In genomic region chr10:131915990-131916766, GRCh38 we compare ENCODE assay signal across 26 cellular contexts. TPM values are rescaled to one million over a fixed set of nuclear protein-coding genes. Genes with fewer than 3 reads are reported as not detected.
DNase-seq lines count a peak whose midpoint lies in the region; ATAC-seq and TF ChIP-seq lines count a peak whose summit lies in the region.
"Had no signal": no experiment of that assay in that cellular context is flagged by ENCODE, and none has a peak within 500 bp of the region (broad histone marks: within the 10 kb centered on the region; RNA-seq: fewer than 3 reads in every experiment).

No MANE protein-coding gene starts in this region.

- H3K4me1 Mint-ChIP-seq in activated CD4-positive, alpha-beta T cell treated with anti-CD3 and anti-CD28 coated beads, Interleukin-2, amount 10 ng/mL, durations not matched to agents 24 days and 14 days: peaks cover 45% of the 10 kb centered on the region
- peaks cover 63 to 87% (median 78%) of the 10 kb centered on the region in 3 donors for H3K4me1 Mint-ChIP-seq in CD8-positive, alpha-beta memory T cell
- H3K4me1 Mint-ChIP-seq in activated naive CD8-positive, alpha-beta T cell treated with anti-CD3 and anti-CD28 coated beads, Interleukin-2, amount 50 U/mL, for 24 hours: peaks cover 76% of the 10 kb centered on the region

- no peak overlapping the region for H2BK5ac ChIP-seq in trophoblast cell (ENCODE audit: low read depth, low read length, poor library complexity)

- peak overlapping the region; percentile 52 for H2BK120ac ChIP-seq in trophoblast cell (ENCODE audit: insufficient read depth, low read length, poor library complexity)

- DNase-seq in activated CD4-positive, alpha-beta T cell treated with anti-CD3 and anti-CD28 coated beads, Interleukin-2, amount 10 ng/mL, durations not matched to agents 24 days and 14 days: no peak
- no peak for DNase-seq in activated CD4-positive, alpha-beta T cell treated with anti-CD3 and anti-CD28 coated beads, Interleukin-2, amount 50 U/mL, for 4 hours
- DNase-seq in CD8-positive, alpha-beta memory T cell: no peak
- DNase-seq in activated naive CD8-positive, alpha-beta T cell treated with anti-CD3 and anti-CD28 coated beads, Interleukin-2, amount 50 U/mL, for 24 hours: no peak
- DNase-seq in trophoblast cell (no peak), stomach (no peak), foreskin fibroblast (no peak), SJCRH30 (no peak)
- DNase-seq: 8988T; anterior cingulate cortex; DMS79 treated with DMSO at 0.1 percent for 48 hours; HFFc6; hypothalamus; KBM-7; left ventricle myocardium inferior; MG63; naive thymus-derived CD8-positive, alpha-beta T cell; NCI-H1436; PC-9; retina; SIG-M5; stimulated activated CD4-positive, alpha-beta T cell treated with anti-CD3 and anti-CD28 coated beads, Interleukin-4, amount 100 ng/mL, for 1 hour had no signal

- POLR2A ChIA-PET in CD8-positive, alpha-beta memory T cell (lab: Charles Lee): no interaction called here

- H3K4me3 Mint-ChIP-seq in activated CD4-positive, alpha-beta T cell treated with anti-CD3 and anti-CD28 coated beads, Interleukin-2, amount 10 ng/mL, durations not matched to agents 24 days and 14 days: no peak overlapping the region
- H3K4me3 Mint-ChIP-seq in CD8-positive, alpha-beta memory T cell: no peak overlapping the region
- no peak overlapping the region for H3K4me3 Mint-ChIP-seq in activated naive CD8-positive, alpha-beta T cell treated with anti-CD3 and anti-CD28 coated beads, Interleukin-2, amount 50 U/mL, for 24 hours
- H3K4me3 Mint-ChIP-seq: HFFc6, mesothelial cell of epicardium had no signal

- WGBS in trophoblast cell (ENCODE audit: extremely low coverage, insufficient coverage, insufficient read length): no CpG with 5 or more reads among the region's 19 CpGs
- WGBS in stomach, 5 donors: 89 to 91% (median 91%) methylated on average over 19 of the region's 19 CpGs

- peak overlapping the region; percentile 9 for H3K27ac ChIP-seq in CD8-positive, alpha-beta memory T cell (ENCODE audit: low read depth, low read length)
- H3K27ac ChIP-seq in trophoblast cell (ENCODE audit: low read depth, low read length) (no peak overlapping the region), stomach (no peak overlapping the region), SJCRH30 (no peak overlapping the region)
- H3K27ac ChIP-seq: cardiac muscle cell, coronary artery, gastroesophageal sphincter, left ventricle myocardium inferior, PC-9 had no signal

- CTCF ChIA-PET in CD8-positive, alpha-beta memory T cell (lab: Charles Lee): interaction anchor here (0.7 kb wide), 1 partner anchor 55 kb away, joined by 3 read pairs; no protein-coding TSS in a partner anchor

- H3K9ac ChIP-seq in trophoblast cell (ENCODE audit: low read length): no peak overlapping the region

- peak overlapping the region; percentile 91 for H3K27ac Mint-ChIP-seq in activated CD4-positive, alpha-beta T cell treated with anti-CD3 and anti-CD28 coated beads, Interleukin-2, amount 10 ng/mL, durations not matched to agents 24 days and 14 days
- peak overlapping the region in 3 of 8 donors; percentile 23 to 68 (median 25) for H3K27ac Mint-ChIP-seq in CD8-positive, alpha-beta memory T cell
- H3K27ac Mint-ChIP-seq in activated naive CD8-positive, alpha-beta T cell treated with anti-CD3 and anti-CD28 coated beads, Interleukin-2, amount 50 U/mL, for 24 hours: peak overlapping the region; percentile 91
- H3K27ac Mint-ChIP-seq: HFFc6, mesothelial cell of epicardium had no signal

- no peaks in the 10 kb centered on the region for H3K27me3 ChIP-seq in CD8-positive, alpha-beta memory T cell (ENCODE audit: insufficient read depth, low read length, poor library complexity, severe bottlenecking)
- H3K27me3 ChIP-seq in trophoblast cell (ENCODE audit: insufficient read depth, low read length) (no peaks in the 10 kb centered on the region), stomach (no peaks in the 10 kb centered on the region), SJCRH30 (no peaks in the 10 kb centered on the region)
- H3K27me3 ChIP-seq: cardiac muscle cell, gastroesophageal sphincter, MG63 had no signal

- H3K4me1 ChIP-seq in CD8-positive, alpha-beta memory T cell (ENCODE audit: insufficient read depth, low read length): peaks cover 35% of the 10 kb centered on the region
- H3K4me1 ChIP-seq in trophoblast cell (ENCODE audit: control insufficient read depth in 1 of 2, insufficient read depth in 2 of 2, low read length in 2 of 2) (peaks cover 0 to 5% of the 10 kb centered on the region in 2 experiments), stomach (peaks cover 0 to 25% (median 7%) of the 10 kb centered on the region in 4 donors), SJCRH30 (no peaks in the 10 kb centered on the region)

- peaks cover 7% of the 10 kb centered on the region for H3K79me2 ChIP-seq in trophoblast cell (ENCODE audit: control insufficient read depth, insufficient read depth, low read length, poor library complexity)

- H4K8ac ChIP-seq in trophoblast cell (ENCODE audit: low read depth, low read length): peak overlapping the region; percentile 25

- no peak for TF ChIP-seq POLR2A in stomach (IDR thresholded peaks at IDR 0.05)

- ATAC-seq in activated naive CD8-positive, alpha-beta T cell treated with anti-CD3 and anti-CD28 coated beads, Interleukin-2, amount 50 U/mL, for 24 hours: no peak
- ATAC-seq: gastroesophageal sphincter; naive thymus-derived CD8-positive, alpha-beta T cell had no signal

- peaks cover 32% of the 10 kb centered on the region for H3K9me3 Mint-ChIP-seq in activated CD4-positive, alpha-beta T cell treated with anti-CD3 and anti-CD28 coated beads, Interleukin-2, amount 10 ng/mL, durations not matched to agents 24 days and 14 days
- H3K9me3 Mint-ChIP-seq in CD8-positive, alpha-beta memory T cell: no peaks in the 10 kb centered on the region
- peaks cover 18% of the 10 kb centered on the region for H3K9me3 Mint-ChIP-seq in activated naive CD8-positive, alpha-beta T cell treated with anti-CD3 and anti-CD28 coated beads, Interleukin-2, amount 50 U/mL, for 24 hours
- H3K9me3 Mint-ChIP-seq: mesothelial cell of epicardium had no signal

- no peak overlapping the region for H3K23ac ChIP-seq in trophoblast cell (ENCODE audit: low read length)

- no peak overlapping the region for H3K4me2 ChIP-seq in trophoblast cell (ENCODE audit: low read length)
- H3K4me2 ChIP-seq: PC-9 had no signal

- intact Hi-C loops in activated CD4-positive, alpha-beta T cell treated with anti-CD3 and anti-CD28 coated beads, Interleukin-2, amount 10 ng/mL, durations not matched to agents 24 days and 14 days (cut with micrococcal nuclease): no loop called here
- intact Hi-C loops in stomach (cut with DNase I; ENCODE audit: low total_unique reads): no loop called here

- H3K14ac ChIP-seq in trophoblast cell (ENCODE audit: low read length): no peak overlapping the region

- H3K4me3 ChIP-seq in CD8-positive, alpha-beta memory T cell (ENCODE audit: low read length): no peak overlapping the region
- H3K4me3 ChIP-seq in trophoblast cell (ENCODE audit: low read depth, low read length) (no peak overlapping the region), stomach (no peak overlapping the region), foreskin fibroblast (ENCODE audit: low read depth in 1 of 2, low read length in 2 of 2) (no peak overlapping the region), SJCRH30 (no peak overlapping the region)
- H3K4me3 ChIP-seq: cardiac muscle cell, coronary artery, gastroesophageal sphincter, left ventricle myocardium inferior, MG63, PC-9 had no signal

- H4K12ac ChIP-seq in trophoblast cell (ENCODE audit: low read depth, low read length): no peak overlapping the region

- peak overlapping the region; percentile 24 for H2BK12ac ChIP-seq in trophoblast cell (ENCODE audit: low read length)

- H3K79me1 ChIP-seq in trophoblast cell (ENCODE audit: low read length): peaks cover 3% of the 10 kb centered on the region

- no peaks in the 10 kb centered on the region for H3K36me3 ChIP-seq in CD8-positive, alpha-beta memory T cell (ENCODE audit: insufficient read depth, low read length)
- H3K36me3 ChIP-seq in trophoblast cell (ENCODE audit: control insufficient read depth in 1 of 2, insufficient read depth in 2 of 2, low read length in 2 of 2) (peaks cover 5 to 6% of the 10 kb centered on the region in 2 experiments), stomach (peaks cover 0 to 15% (median 8%) of the 10 kb centered on the region in 4 donors), SJCRH30 (0 out of 2 replicates have a peak, but pooled peaks cover 4% of the 10 kb centered on the region)
- H3K36me3 ChIP-seq: cardiac muscle cell had no signal

- TF ChIP-seq CTCF in stomach (IDR thresholded peaks at IDR 0.05): no peak
- no peak for TF ChIP-seq CTCF in foreskin fibroblast (IDR thresholded peaks at IDR 0.05; ENCODE audit: low read depth, low read length)

- H3K27me3 Mint-ChIP-seq in activated CD4-positive, alpha-beta T cell treated with anti-CD3 and anti-CD28 coated beads, Interleukin-2, amount 10 ng/mL, durations not matched to agents 24 days and 14 days: no peaks in the 10 kb centered on the region
- H3K27me3 Mint-ChIP-seq in CD8-positive, alpha-beta memory T cell: peaks cover 0 to 1% of the 10 kb centered on the region in 2 donors
- H3K27me3 Mint-ChIP-seq in activated naive CD8-positive, alpha-beta T cell treated with anti-CD3 and anti-CD28 coated beads, Interleukin-2, amount 50 U/mL, for 24 hours: no peaks in the 10 kb centered on the region
- H3K27me3 Mint-ChIP-seq: naive thymus-derived CD8-positive, alpha-beta T cell had no signal

- peak overlapping the region; percentile 90 for H3K4ac ChIP-seq in trophoblast cell (ENCODE audit: low read depth, low read length)

- H3K9me3 ChIP-seq in CD8-positive, alpha-beta memory T cell (ENCODE audit: low read length): no peaks in the 10 kb centered on the region
- H3K9me3 ChIP-seq in trophoblast cell (ENCODE audit: insufficient read depth, low read depth, low read length) (no peaks in the 10 kb centered on the region), stomach (no peaks in the 10 kb centered on the region), SJCRH30 (replicated peaks) (no peaks in the 10 kb centered on the region)
- H3K9me3 ChIP-seq: gastroesophageal sphincter, left ventricle myocardium inferior, MG63 had no signal

- peak overlapping the region; percentile 43 for H4K91ac ChIP-seq in trophoblast cell (ENCODE audit: low read depth, low read length)

- TF ChIP-seq EP300 in stomach (IDR thresholded peaks at IDR 0.05): no peak

- peaks cover 80% of the 10 kb centered on the region for H3K36me3 Mint-ChIP-seq in activated CD4-positive, alpha-beta T cell treated with anti-CD3 and anti-CD28 coated beads, Interleukin-2, amount 10 ng/mL, durations not matched to agents 24 days and 14 days (ENCODE audit: low read depth)
- H3K36me3 Mint-ChIP-seq in CD8-positive, alpha-beta memory T cell: peaks cover 5 to 25% (median 8%) of the 10 kb centered on the region in 3 donors
- peaks cover 73% of the 10 kb centered on the region for H3K36me3 Mint-ChIP-seq in activated naive CD8-positive, alpha-beta T cell treated with anti-CD3 and anti-CD28 coated beads, Interleukin-2, amount 50 U/mL, for 24 hours (ENCODE audit: low read depth)

- no peak overlapping the region for H2AFZ ChIP-seq in trophoblast cell (ENCODE audit: insufficient read depth, low read length, poor library complexity)
- H2AFZ ChIP-seq: PC-9 had no signal

- no peak overlapping the region for H2AK5ac ChIP-seq in trophoblast cell (ENCODE audit: low read length)

- H3K18ac ChIP-seq in trophoblast cell (ENCODE audit: low read length): peak overlapping the region; percentile 61

RNA-seq across cellular contexts. Expression of gene PPP2R2D, which starts 15.4 kb away (rescaled TPM):
- 33.2 and 36.2 TPM in 2 replicates for total RNA-seq in activated CD4-positive, alpha-beta T cell treated with anti-CD3 and anti-CD28 coated beads, Interleukin-2, amount 10 ng/mL, durations not matched to agents 24 days and 14 days
- total RNA-seq in CD8-positive, alpha-beta memory T cell: 10 to 100 TPM; 23.5 to 24.5 TPM
- 34.0 TPM for polyA plus RNA-seq in CD8-positive, alpha-beta memory T cell
- polyA plus RNA-seq in trophoblast cell (2013): 40.4 and 40.5 TPM in 2 replicates
- total RNA-seq in stomach: 10 to 100 TPM; 35.8 to 96.7 (median 43.7) TPM
- polyA plus RNA-seq in stomach: 10 to 100 TPM; 15.6 to 18.9 (median 17.7) TPM
- total RNA-seq in SJCRH30 (2014; rRNA removed; shearing (Covaris generic)): 30.6 and 35.1 TPM in 2 replicates
